20 cellular contexts compared by ENCODE assay signal in genomic region chr3:113741086-113741485, GRCh38. TPM values are rescaled to one million over a fixed set of nuclear protein-coding genes. Genes with fewer than 3 reads are reported as not detected.
DNase-seq lines count a peak whose midpoint lies in the region; FAIRE-seq and TF ChIP-seq lines count a peak whose summit lies in the region.
"Had no signal": no experiment of that assay in that cellular context is flagged by ENCODE, and none has a peak within 500 bp of the region (broad histone marks: within the 10 kb centered on the region; RNA-seq: fewer than 3 reads in every experiment).

No MANE protein-coding gene starts in this region.

- TF ChIP-seq CTCF in H1 (IDR thresholded peaks at IDR 0.05; ENCODE audit: control extremely low read depth in 1 of 3, insufficient read depth in 1 of 3, low read depth in 1 of 3, low read length in 3 of 3) = no peak

- H4K91ac ChIP-seq in H1 (replicated peaks; ENCODE audit: insufficient read length, low read length) = no peak overlapping the region

- no peak overlapping the region for H3K18ac ChIP-seq in H1 (ENCODE audit: extremely low read depth, low read length)

- H4K20me1 ChIP-seq in H1 (replicated peaks in 1 of 2; ENCODE audit: control insufficient read depth in 1 of 2, insufficient read depth in 2 of 2, low read length in 2 of 2) = peaks cover 10 to 23% of the 10 kb centered on the region in 2 experiments

- CTCF ChIA-PET in H1 (lab: Charles Lee; ENCODE audit: partially characterized antibody) = interaction anchor here (0.8 to 2.2 kb wide), 7 partner anchors 11 to 325 kb away, joined by 3 to 6 read pairs (median 3); no protein-coding TSS in a partner anchor

- no peak overlapping the region for H3K4ac ChIP-seq in H1 (replicated peaks; ENCODE audit: insufficient read length, low read depth, low read length)

- peaks cover 33 to 98% of the 10 kb centered on the region in 2 experiments for H3K79me2 ChIP-seq in H1 (ENCODE audit: control insufficient read depth in 1 of 2, insufficient read depth in 2 of 2, low read length in 2 of 2)

- no peak for FAIRE-seq in H1 (lab: Jason Lieb, UNC)

- H3K9me3 Mint-ChIP-seq in activated naive CD4-positive, alpha-beta T cell treated with anti-CD3 and anti-CD28 coated beads, Interleukin-2, amount 50 U/mL, for 24 hours = no peaks in the 10 kb centered on the region
- H3K9me3 Mint-ChIP-seq in activated T-helper 1 cell treated with anti-CD3 and anti-CD28 coated beads, Interleukin-12 subunit alpha, Interleukin-12 subunit beta, Interleukin-2, Interleukin-4 antibody, amounts not matched to agents 30 ng/mL and 10 ng/mL and 1 ng/mL, durations not matched to agents 14 hours and 24 hours and 36 hours = no peaks in the 10 kb centered on the region
- H3K9me3 Mint-ChIP-seq: activated naive CD4-positive, alpha-beta T cell treated with anti-CD3 and anti-CD28 coated beads for 36 hours; IgD-negative memory B cell; neural progenitor cell had no signal

- no peak overlapping the region for H3K27ac Mint-ChIP-seq in activated naive CD4-positive, alpha-beta T cell treated with anti-CD3 and anti-CD28 coated beads, Interleukin-2, amount 50 U/mL, for 24 hours
- H3K27ac Mint-ChIP-seq in activated T-helper 1 cell treated with anti-CD3 and anti-CD28 coated beads, Interleukin-12 subunit alpha, Interleukin-12 subunit beta, Interleukin-2, Interleukin-4 antibody, amounts not matched to agents 30 ng/mL and 10 ng/mL and 1 ng/mL, durations not matched to agents 14 hours and 24 hours and 36 hours = no peak overlapping the region
- H3K27ac Mint-ChIP-seq: activated naive CD4-positive, alpha-beta T cell treated with anti-CD3 and anti-CD28 coated beads for 36 hours; IgD-negative memory B cell; neural progenitor cell had no signal

- no peak overlapping the region for H3K4me2 ChIP-seq in H1 (ENCODE audit: insufficient read depth in 1 of 2, low read depth in 2 of 2, low read length in 2 of 2)
- H3K4me2 ChIP-seq: neural progenitor cell had no signal

- no peak overlapping the region for H2AFZ ChIP-seq in H1 (ENCODE audit: low read length)
- H2AFZ ChIP-seq: neural progenitor cell had no signal

- no peaks in the 10 kb centered on the region; the same call in 1 of the 2 replicates for H3K79me1 ChIP-seq in H1 (ENCODE audit: low read depth, low read length)

- H3K4me1 ChIP-seq in H1 (replicated peaks in 1 of 4; ENCODE audit: control insufficient read depth in 3 of 4, insufficient read depth in 4 of 4, low read length in 3 of 4) (peaks cover 0 to 6% (median 4%) of the 10 kb centered on the region in 4 experiments; a peak in 4 of 7 replicates), skeletal muscle tissue (ENCODE audit: control insufficient read depth in 3 of 3, insufficient read depth in 3 of 3, low read length in 3 of 3) (peaks cover 36 to 49% (median 47%) of the 10 kb centered on the region in 3 donors)

- no peak overlapping the region for H3K27ac ChIP-seq in H1 (ENCODE audit: low read depth, low read length)
- peak overlapping the region; percentile 32 for H3K27ac ChIP-seq in skeletal muscle tissue (ENCODE audit: low read depth, low read length)
- H3K27ac ChIP-seq: neural progenitor cell, tibial nerve had no signal

- no peak overlapping the region for H3K56ac ChIP-seq in H1 (replicated peaks; ENCODE audit: insufficient read length, low read depth, low read length)

- H3K9ac ChIP-seq in H1 (replicated peaks in 1 of 4; ENCODE audit: extremely low read depth in 1 of 4, low read depth in 3 of 4, low read length in 3 of 4) = no peak overlapping the region; a peak in 1 of 7 replicates
- peak overlapping the region in 1 of 3 donors; percentile 27 for H3K9ac ChIP-seq in skeletal muscle tissue (ENCODE audit: low read depth in 1 of 3, low read length in 3 of 3)
- H3K9ac ChIP-seq: neural progenitor cell had no signal

- POLR2A ChIA-PET in H1 (lab: Charles Lee; ENCODE audit: partially characterized antibody) = interaction anchor here (1.1 to 2.1 kb wide), 3 partner anchors 9 to 88 kb away, joined by 3 to 4 read pairs (median 4); partner anchors contain the start of gene USF3

- H2AK5ac ChIP-seq in H1 (ENCODE audit: low read depth, low read length) = no peak overlapping the region

- TF ChIP-seq RAD21 in H1 (IDR thresholded peaks at IDR 0.05 in 1 of 2, conservative IDR thresholded peaks at IDR 0.05 in 1 of 2; ENCODE audit: low read depth in 2 of 2, low read length in 2 of 2) = no peak

- no peak overlapping the region for H2BK20ac ChIP-seq in H1 (ENCODE audit: low read length)

- H3K4me3 ChIP-seq in H1 (ENCODE audit: extremely low read depth in 1 of 4, insufficient read depth in 2 of 4, low read depth in 3 of 4, low read length in 4 of 4) = no peak overlapping the region
- H3K4me3 ChIP-seq in skeletal muscle tissue (ENCODE audit: low read length in 3 of 3) = peak overlapping the region in 1 of 3 donors; percentile 1
- H3K4me3 ChIP-seq: neural progenitor cell, tibial nerve had no signal

- intact Hi-C loops in activated T-helper 1 cell treated with anti-CD3 and anti-CD28 coated beads, Interleukin-12 subunit alpha, Interleukin-12 subunit beta, Interleukin-2, Interleukin-4 antibody, amounts not matched to agents 30 ng/mL and 10 ng/mL and 1 ng/mL, durations not matched to agents 14 hours and 24 hours and 36 hours (cut with micrococcal nuclease) = loop anchor here (10.0 kb wide), 1 partner anchor 1066 kb away; no protein-coding TSS in a partner anchor
- intact Hi-C loops in cardiac septum (cut with DNase I) = loop anchor here (10.0 kb wide), 1 partner anchor 226 kb away; the partner anchor contains the start of gene SPICE1

- TF ChIP-seq POLR2A in H1 (IDR thresholded peaks at IDR 0.05; ENCODE audit: control extremely low read depth in 1 of 2, low read depth in 2 of 2, low read length in 2 of 2) = no peak

- H4K8ac ChIP-seq in H1 (ENCODE audit: extremely low read depth, insufficient read depth, low read length) = no peak overlapping the region

- peak overlapping the region; percentile 60 for H3K23ac ChIP-seq in H1 (ENCODE audit: insufficient read length)

- no peak overlapping the region for H4K5ac ChIP-seq in H1 (ENCODE audit: insufficient read length, low read depth, low read length)

- H3K14ac ChIP-seq in H1 (ENCODE audit: insufficient read length) = no peak overlapping the region

- H3K27me3 ChIP-seq in H1 (replicated peaks in 1 of 4; ENCODE audit: control insufficient read depth in 3 of 4, extremely low read depth in 1 of 4, insufficient read depth in 3 of 4, low read length in 3 of 4) = no peaks in the 10 kb centered on the region
- H3K27me3 ChIP-seq in skeletal muscle tissue (ENCODE audit: control insufficient read depth in 3 of 3, insufficient read depth in 3 of 3, low read length in 3 of 3) = no peaks in the 10 kb centered on the region
- H3K27me3 ChIP-seq: neural progenitor cell, tibial nerve had no signal

- H3K9me3 ChIP-seq in H1 (ENCODE audit: insufficient read depth in 2 of 2, low read depth in 1 of 2, low read length in 1 of 2) = no peaks in the 10 kb centered on the region
- H3K9me3 ChIP-seq in skeletal muscle tissue (ENCODE audit: control insufficient read depth in 3 of 3, low read length in 3 of 3) = no peaks in the 10 kb centered on the region
- H3K9me3 ChIP-seq: tibial nerve had no signal

- peaks cover 2% of the 10 kb centered on the region for H3K36me3 Mint-ChIP-seq in activated naive CD4-positive, alpha-beta T cell treated with anti-CD3 and anti-CD28 coated beads, Interleukin-2, amount 50 U/mL, for 24 hours
- H3K36me3 Mint-ChIP-seq in activated T-helper 1 cell treated with anti-CD3 and anti-CD28 coated beads, Interleukin-12 subunit alpha, Interleukin-12 subunit beta, Interleukin-2, Interleukin-4 antibody, amounts not matched to agents 30 ng/mL and 10 ng/mL and 1 ng/mL, durations not matched to agents 14 hours and 24 hours and 36 hours (ENCODE audit: low read depth) = peaks cover 13% of the 10 kb centered on the region
- H3K36me3 Mint-ChIP-seq: neural progenitor cell had no signal

- 0 out of 2 replicates have a peak, but pooled peaks cover 2% of the 10 kb centered on the region for H3K23me2 ChIP-seq in H1 (ENCODE audit: low read depth, low read length)

- peak overlapping the region; percentile 53 for H3K4me3 Mint-ChIP-seq in activated naive CD4-positive, alpha-beta T cell treated with anti-CD3 and anti-CD28 coated beads, Interleukin-2, amount 50 U/mL, for 24 hours
- H3K4me3 Mint-ChIP-seq in activated T-helper 1 cell treated with anti-CD3 and anti-CD28 coated beads, Interleukin-12 subunit alpha, Interleukin-12 subunit beta, Interleukin-2, Interleukin-4 antibody, amounts not matched to agents 30 ng/mL and 10 ng/mL and 1 ng/mL, durations not matched to agents 14 hours and 24 hours and 36 hours = no peak overlapping the region
- H3K4me3 Mint-ChIP-seq: activated naive CD4-positive, alpha-beta T cell treated with anti-CD3 and anti-CD28 coated beads for 36 hours; neural progenitor cell had no signal

- no peak for DNase-seq in activated naive CD4-positive, alpha-beta T cell (lab: John Stamatoyannopoulos, UW)
- peak; percentile 29 for DNase-seq in LHCN-M2 (ENCODE audit: low read depth)
- DNase-seq in H1 (ENCODE audit: low read depth in 1 of 2, low spot score in 2 of 2) = no peak
- DNase-seq in activated T-helper 1 cell treated with anti-CD3 and anti-CD28 coated beads, Interleukin-12 subunit alpha, Interleukin-12 subunit beta, Interleukin-2, Interleukin-4 antibody, amounts not matched to agents 30 ng/mL and 10 ng/mL and 1 ng/mL, durations not matched to agents 14 hours and 24 hours and 36 hours (ENCODE audit: low spot score) = no peak
- no peak for DNase-seq in cardiac septum (ENCODE audit: low spot score)
- DNase-seq in NCI-H2227 (lab: John Stamatoyannopoulos, UW; ENCODE audit: unreplicated experiment) = no peak
- DNase-seq: activated CD4-positive, alpha-beta T cell treated with anti-CD3 and anti-CD28 coated beads, Interleukin-2, amount 50 U/mL, for 48 hours; activated naive CD4-positive, alpha-beta T cell treated with anti-CD3 and anti-CD28 coated beads for 36 hours; effector CD8-positive, alpha-beta T cell; NCI-H1417 treated with DMSO at 0.1 percent for 48 hours; NCI-H345; right cardiac atrium; SHP77 treated with DMSO at 0.1 percent for 48 hours; stimulated activated CD4-positive, alpha-beta T cell treated with anti-CD3 and anti-CD28 coated beads, Interleukin-2, amount 100 ng/mL, for 48 hours; stimulated activated CD8-positive, alpha-beta memory T cell treated with anti-CD3 and anti-CD28 coated beads, Interleukin-4, amount 100 ng/mL, for 48 hours had no signal

- 90% methylated on average over 5 of the region's 5 CpGs; no CpG with 5 or more reads in 1 of the 2 experiments for WGBS in H1 (ENCODE audit: extremely low coverage in 1 of 2, insufficient coverage in 1 of 2, insufficient read length in 1 of 2, insufficient replicate concordance in 2 of 2, low coverage in 1 of 2, low lambda C conversion rate in 2 of 2, missing lambda C conversion rate in 1 of 2), 2 experiments

- H3K36me3 ChIP-seq in H1 (ENCODE audit: control insufficient read depth in 2 of 4, insufficient read depth in 4 of 4, low read length in 3 of 4) (no peaks in the 10 kb centered on the region), skeletal muscle tissue (ENCODE audit: control insufficient read depth in 3 of 3, insufficient read depth in 3 of 3, low read length in 3 of 3) (no peaks in the 10 kb centered on the region)
- H3K36me3 ChIP-seq: neural progenitor cell, tibial nerve had no signal

- H2BK120ac ChIP-seq in H1 (replicated peaks; ENCODE audit: low read depth, low read length) = no peak overlapping the region

- no peak overlapping the region for H2BK5ac ChIP-seq in H1 (ENCODE audit: low read depth, low read length)

- peaks cover 77% of the 10 kb centered on the region for H3K4me1 Mint-ChIP-seq in activated naive CD4-positive, alpha-beta T cell treated with anti-CD3 and anti-CD28 coated beads, Interleukin-2, amount 50 U/mL, for 24 hours
- peaks cover 56% of the 10 kb centered on the region for H3K4me1 Mint-ChIP-seq in activated T-helper 1 cell treated with anti-CD3 and anti-CD28 coated beads, Interleukin-12 subunit alpha, Interleukin-12 subunit beta, Interleukin-2, Interleukin-4 antibody, amounts not matched to agents 30 ng/mL and 10 ng/mL and 1 ng/mL, durations not matched to agents 14 hours and 24 hours and 36 hours (ENCODE audit: low read depth)

- H3K27me3 Mint-ChIP-seq in activated naive CD4-positive, alpha-beta T cell treated with anti-CD3 and anti-CD28 coated beads, Interleukin-2, amount 50 U/mL, for 24 hours = no peaks in the 10 kb centered on the region
- H3K27me3 Mint-ChIP-seq in activated T-helper 1 cell treated with anti-CD3 and anti-CD28 coated beads, Interleukin-12 subunit alpha, Interleukin-12 subunit beta, Interleukin-2, Interleukin-4 antibody, amounts not matched to agents 30 ng/mL and 10 ng/mL and 1 ng/mL, durations not matched to agents 14 hours and 24 hours and 36 hours (ENCODE audit: insufficient read depth) = no peaks in the 10 kb centered on the region
- H3K27me3 Mint-ChIP-seq: IgD-negative memory B cell had no signal

- no peak overlapping the region for H2BK12ac ChIP-seq in H1 (ENCODE audit: low read depth, low read length)

- no peak for TF ChIP-seq EP300 in H1 (IDR thresholded peaks at IDR 0.05; ENCODE audit: borderline replicate concordance in 1 of 2, low read depth in 2 of 2, low read length in 2 of 2)

- H2BK15ac ChIP-seq in H1 (ENCODE audit: low read length) = no peak overlapping the region

RNA-seq across cellular contexts. Expression of gene NAA50, which starts 5.0 kb away (rescaled TPM):
- total RNA-seq in LHCN-M2 (2014; rRNA removed) (204 and 247 TPM in 2 replicates), skeletal muscle tissue (65.2 TPM), cardiac septum (68.5 TPM)
- 66.7 TPM for polyA plus RNA-seq in LHCN-M2 (2012)
- 224 and 231 TPM in 2 replicates for total RNA-seq in H1 (2021; fragmentation: NEBNext Ultra II Directional; extraction: Animal tissue kit (Norgen Biotek cat#: 25700))
- polyA plus RNA-seq in H1 (2011; rRNA removed) = 46.6 and 68.4 TPM in 2 replicates
- polyA plus RNA-seq in H1 (2011; cell fraction: cytosol; rRNA removed) = 80.8 TPM
- polyA plus RNA-seq in H1 (2011; cell fraction: nucleus; rRNA removed) = 105 TPM
- polyA plus RNA-seq in H1 (2012, experiment 1 of 2) = 111 to 190 TPM (median 143 TPM) in 4 replicates
- 12.6 TPM for polyA plus RNA-seq in H1 (2012, experiment 2 of 2)
- polyA plus RNA-seq in H1 (2013, experiment 1 of 2) = 113 TPM
- polyA plus RNA-seq in H1 (2013, experiment 2 of 2) = 119 TPM
- 70.1 and 106 TPM in 2 replicates for polyA minus RNA-seq in H1 (2011; rRNA and poly(A)+ RNA removed)
- 63.0 TPM for polyA minus RNA-seq in H1 (2011; cell fraction: cytosol; rRNA and poly(A)+ RNA removed)
- polyA minus RNA-seq in H1 (2011; cell fraction: nucleus; rRNA and poly(A)+ RNA removed) = 116 TPM
- total RNA-seq in activated T-helper 1 cell treated with anti-CD3 and anti-CD28 coated beads, Interleukin-12 subunit alpha, Interleukin-12 subunit beta, Interleukin-2, Interleukin-4 antibody, amounts not matched to agents 30 ng/mL and 10 ng/mL and 1 ng/mL, durations not matched to agents 14 hours and 24 hours and 36 hours = 144 TPM in 2 replicates

RNA-seq across cellular contexts. Expression of gene ATP6V1A, which starts 5.7 kb away (rescaled TPM):
- total RNA-seq in LHCN-M2 (2014; rRNA removed) = 54.8 and 59.2 TPM in 2 replicates
- polyA plus RNA-seq in LHCN-M2 (2012) = 21.6 TPM
- total RNA-seq in H1 (2021; fragmentation: NEBNext Ultra II Directional; extraction: Animal tissue kit (Norgen Biotek cat#: 25700)) = 90.4 and 90.9 TPM in 2 replicates
- 9.7 and 15.4 TPM in 2 replicates for polyA plus RNA-seq in H1 (2011; rRNA removed)
- polyA plus RNA-seq in H1 (2011; cell fraction: cytosol; rRNA removed) = 21.8 TPM
- 7.9 TPM for polyA plus RNA-seq in H1 (2011; cell fraction: nucleus; rRNA removed)
- 28.8 to 46.8 TPM (median 38.9 TPM) in 4 replicates for polyA plus RNA-seq in H1 (2012, experiment 1 of 2)
- polyA plus RNA-seq in H1 (2012, experiment 2 of 2) = 3.2 TPM
- 25.7 TPM for polyA plus RNA-seq in H1 (2013, experiment 1 of 2)
- polyA plus RNA-seq in H1 (2013, experiment 2 of 2) = 24.1 TPM
- polyA minus RNA-seq in H1 (2011; rRNA and poly(A)+ RNA removed) = 72.3 and 142 TPM in 2 replicates
- 27.6 TPM for polyA minus RNA-seq in H1 (2011; cell fraction: cytosol; rRNA and poly(A)+ RNA removed)
- 17.5 TPM for polyA minus RNA-seq in H1 (2011; cell fraction: nucleus; rRNA and poly(A)+ RNA removed)
- 37.6 TPM for total RNA-seq in skeletal muscle tissue
- total RNA-seq in activated T-helper 1 cell treated with anti-CD3 and anti-CD28 coated beads, Interleukin-12 subunit alpha, Interleukin-12 subunit beta, Interleukin-2, Interleukin-4 antibody, amounts not matched to agents 30 ng/mL and 10 ng/mL and 1 ng/mL, durations not matched to agents 14 hours and 24 hours and 36 hours = 39.1 and 40.0 TPM in 2 replicates
- total RNA-seq in cardiac septum = 17.4 TPM

RNA-seq across cellular contexts. Expression of gene USF3, which starts 44.6 kb away (rescaled TPM):
- 8.3 and 11.9 TPM in 2 replicates for total RNA-seq in LHCN-M2 (2014; rRNA removed)
- polyA plus RNA-seq in LHCN-M2 (2012) = 2.4 TPM
- total RNA-seq in H1 (2021; fragmentation: NEBNext Ultra II Directional; extraction: Animal tissue kit (Norgen Biotek cat#: 25700)) = 18.5 and 18.8 TPM in 2 replicates
- polyA plus RNA-seq in H1 (2011; rRNA removed) = 5.4 and 9.6 TPM in 2 replicates
- polyA plus RNA-seq in H1 (2011; cell fraction: cytosol; rRNA removed) = 7.7 TPM
- polyA plus RNA-seq in H1 (2011; cell fraction: nucleus; rRNA removed) = 10.8 TPM
- polyA plus RNA-seq in H1 (2012, experiment 1 of 2) = 3.9 to 5.5 TPM (median 4.4 TPM) in 4 replicates
- 0.26 TPM for polyA plus RNA-seq in H1 (2012, experiment 2 of 2)
- 8.7 TPM for polyA plus RNA-seq in H1 (2013, experiment 1 of 2)
- polyA plus RNA-seq in H1 (2013, experiment 2 of 2) = 7.6 TPM
- 46.9 and 57.2 TPM in 2 replicates for polyA minus RNA-seq in H1 (2011; rRNA and poly(A)+ RNA removed)
- polyA minus RNA-seq in H1 (2011; cell fraction: cytosol; rRNA and poly(A)+ RNA removed) = 12.3 TPM
- polyA minus RNA-seq in H1 (2011; cell fraction: nucleus; rRNA and poly(A)+ RNA removed) = 66.2 TPM
- total RNA-seq in skeletal muscle tissue = 8.4 TPM
- 14.7 and 16.1 TPM in 2 replicates for total RNA-seq in activated T-helper 1 cell treated with anti-CD3 and anti-CD28 coated beads, Interleukin-12 subunit alpha, Interleukin-12 subunit beta, Interleukin-2, Interleukin-4 antibody, amounts not matched to agents 30 ng/mL and 10 ng/mL and 1 ng/mL, durations not matched to agents 14 hours and 24 hours and 36 hours
- 16.3 TPM for total RNA-seq in cardiac septum
